26 cellular contexts compared by ENCODE assay signal in the genomic region with DNA sequence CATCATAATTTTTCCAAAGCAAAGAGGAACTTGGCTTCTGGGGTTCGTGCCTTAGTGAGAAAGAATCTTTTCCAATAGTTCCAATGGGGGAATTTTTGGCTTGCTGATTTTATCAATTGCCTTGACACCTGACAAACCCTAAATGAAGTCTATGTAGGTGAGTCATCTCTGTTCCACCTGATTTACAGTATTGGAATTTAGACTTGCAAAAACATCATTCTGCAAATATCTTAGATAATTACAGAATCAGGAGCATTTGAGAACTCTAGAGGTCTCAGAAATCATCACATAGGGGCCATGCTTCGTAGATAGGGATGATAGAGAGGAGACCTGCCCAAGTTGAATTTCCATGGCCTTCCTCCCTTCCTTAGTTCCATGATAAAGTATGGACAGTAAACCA.
"Had no signal": no experiment of that assay in that cellular context is flagged by ENCODE, and none has a peak within 500 bp of the region (broad histone marks: within the 10 kb centered on the region; RNA-seq: fewer than 3 reads in every experiment).

No MANE protein-coding gene starts in this region.

- FAIRE-seq: endometrium had no signal

- H3K9me3 ChIP-seq: colonic mucosa, esophagus squamous epithelium, gastroesophageal sphincter, heart left ventricle, lower lobe of right lung, mucosa of descending colon had no signal

- ATAC-seq: effector memory CD8-positive, alpha-beta T cell; esophagus mucosa; gastroesophageal sphincter; heart left ventricle; left colon; left lobe of liver; left ventricle myocardium superior; lower lobe of right lung; mucosa of descending colon had no signal

- H3K4me3 ChIP-seq: colonic mucosa, esophagus squamous epithelium, gastroesophageal sphincter, heart left ventricle, hepatocyte, lower lobe of right lung, mucosa of descending colon had no signal

- H3K36me3 ChIP-seq: colonic mucosa, lower lobe of right lung had no signal

- DNase-seq: colonic mucosa; cortex of kidney; effector CD8-positive, alpha-beta T cell; effector memory CD8-positive, alpha-beta T cell; endodermal cell; erythroblast; esophagus squamous epithelium; foreskin fibroblast; heart left ventricle; hypothalamus; immature natural killer cell; islet precursor cell; kidney; kidney glomerular epithelial cell; left colon; left ventricle myocardium superior; lower lobe of right lung; mesenchymal stem cell; mucosa of descending colon; naive B cell had no signal

- H3K27me3 ChIP-seq: colonic mucosa, esophagus squamous epithelium, gastroesophageal sphincter, heart left ventricle, hepatocyte had no signal

- H3K4me1 ChIP-seq: colonic mucosa, esophagus squamous epithelium, gastroesophageal sphincter, lower lobe of right lung had no signal

- H3K27ac ChIP-seq: colonic mucosa, epithelial cell of prostate, esophagus squamous epithelium, gastroesophageal sphincter, heart left ventricle, hepatocyte, lower lobe of right lung had no signal

- H2AFZ ChIP-seq: hepatocyte had no signal

- H3K4me2 ChIP-seq: hepatocyte had no signal
